ENCODE assay signal across 1 cellular context in the genomic region with DNA sequence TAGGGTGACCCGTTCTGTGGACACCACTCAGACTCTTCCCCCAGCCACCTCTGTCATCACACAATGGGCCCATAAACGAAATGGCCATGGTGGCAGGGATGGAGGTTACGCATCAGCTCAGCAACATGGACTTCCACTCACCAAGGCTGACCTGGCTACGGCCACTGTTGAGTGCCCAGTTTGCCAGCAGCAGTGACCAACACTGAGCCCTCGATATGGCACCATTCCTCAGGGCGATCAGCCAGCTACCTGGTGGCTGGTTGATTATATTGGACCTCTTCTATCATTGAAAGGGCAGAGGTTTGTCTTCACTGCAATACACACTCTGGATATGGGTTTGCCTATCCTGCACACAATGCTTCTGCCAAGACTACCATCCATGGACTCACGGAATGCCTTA.
TF ChIP-seq lines count a peak whose summit lies in the region.

No MANE protein-coding gene starts in this region.

TF ChIP-seq in HepG2, 621 proteins besides CTCF, POLR2A, EP300 and RAD21:
- TF ChIP-seq, protein P1, sequence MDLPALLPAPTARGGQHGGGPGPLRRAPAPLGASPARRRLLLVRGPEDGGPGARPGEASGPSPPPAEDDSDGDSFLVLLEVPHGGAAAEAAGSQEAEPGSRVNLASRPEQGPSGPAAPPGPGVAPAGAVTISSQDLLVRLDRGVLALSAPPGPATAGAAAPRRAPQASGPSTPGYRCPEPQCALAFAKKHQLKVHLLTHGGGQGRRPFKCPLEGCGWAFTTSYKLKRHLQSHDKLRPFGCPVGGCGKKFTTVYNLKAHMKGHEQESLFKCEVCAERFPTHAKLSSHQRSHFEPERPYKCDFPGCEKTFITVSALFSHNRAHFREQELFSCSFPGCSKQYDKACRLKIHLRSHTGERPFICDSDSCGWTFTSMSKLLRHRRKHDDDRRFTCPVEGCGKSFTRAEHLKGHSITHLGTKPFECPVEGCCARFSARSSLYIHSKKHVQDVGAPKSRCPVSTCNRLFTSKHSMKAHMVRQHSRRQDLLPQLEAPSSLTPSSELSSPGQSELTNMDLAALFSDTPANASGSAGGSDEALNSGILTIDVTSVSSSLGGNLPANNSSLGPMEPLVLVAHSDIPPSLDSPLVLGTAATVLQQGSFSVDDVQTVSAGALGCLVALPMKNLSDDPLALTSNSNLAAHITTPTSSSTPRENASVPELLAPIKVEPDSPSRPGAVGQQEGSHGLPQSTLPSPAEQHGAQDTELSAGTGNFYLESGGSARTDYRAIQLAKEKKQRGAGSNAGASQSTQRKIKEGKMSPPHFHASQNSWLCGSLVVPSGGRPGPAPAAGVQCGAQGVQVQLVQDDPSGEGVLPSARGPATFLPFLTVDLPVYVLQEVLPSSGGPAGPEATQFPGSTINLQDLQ (CRISPR knock-in tag; IDR thresholded peaks at IDR 0.05): no peak
- TF ChIP-seq ZNF451 (CRISPR knock-in tag; IDR thresholded peaks at IDR 0.05) (no peak), RBFOX2 (IDR thresholded peaks at IDR 0.05; ENCODE audit: low read depth, low read length) (no peak), JUND (CRISPR knock-in tag; IDR thresholded peaks at IDR 0.05) (no peak), ZFP37 (CRISPR knock-in tag; IDR thresholded peaks at IDR 0.05; ENCODE audit: borderline replicate concordance) (no peak), ZNF333 (CRISPR knock-in tag; IDR thresholded peaks at IDR 0.05; ENCODE audit: borderline replicate concordance) (no peak)
- TF ChIP-seq, protein P2, sequence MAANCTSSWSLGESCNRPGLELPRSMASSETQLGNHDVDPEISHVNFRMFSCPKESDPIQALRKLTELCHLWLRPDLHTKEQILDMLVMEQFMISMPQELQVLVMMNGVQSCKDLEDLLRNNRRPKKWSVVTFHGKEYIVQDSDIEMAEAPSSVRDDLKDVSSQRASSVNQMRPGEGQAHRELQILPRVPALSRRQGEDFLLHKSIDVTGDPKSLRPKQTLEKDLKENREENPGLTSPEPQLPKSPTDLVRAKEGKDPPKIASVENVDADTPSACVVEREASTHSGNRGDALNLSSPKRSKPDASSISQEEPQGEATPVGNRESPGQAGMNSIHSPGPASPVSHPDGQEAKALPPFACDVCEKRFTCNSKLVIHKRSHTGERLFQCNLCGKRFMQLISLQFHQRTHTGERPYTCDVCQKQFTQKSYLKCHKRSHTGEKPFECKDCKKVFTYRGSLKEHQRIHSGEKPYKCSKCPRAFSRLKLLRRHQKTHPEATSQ (CRISPR knock-in tag; IDR thresholded peaks at IDR 0.05; ENCODE audit: borderline replicate concordance): no peak
TF ChIP-seq in HepG2: peak in this region for 0.
